ENCODE assay signal across 21 cellular contexts in the genomic region with DNA sequence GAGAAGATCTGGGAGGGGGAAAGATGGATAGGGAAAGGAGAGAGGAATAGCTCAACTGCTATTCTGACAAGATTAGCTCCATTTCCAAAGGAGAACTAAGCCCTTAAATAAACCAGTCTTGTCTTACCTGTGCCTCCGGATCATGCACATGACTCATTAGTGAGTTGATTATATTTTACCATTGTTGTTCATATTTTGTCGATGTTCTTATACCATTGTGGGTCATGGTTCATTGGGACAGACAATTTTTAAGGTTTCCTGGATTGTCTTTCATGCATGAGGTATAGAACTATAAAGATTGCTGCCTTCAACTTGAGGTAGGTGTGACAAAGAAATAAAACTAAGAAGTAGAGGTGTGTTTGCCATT.
DNase-seq lines count a peak whose midpoint lies in the region; ATAC-seq, FAIRE-seq and TF ChIP-seq lines count a peak whose summit lies in the region.
"Had no signal": no experiment of that assay in that cellular context is flagged by ENCODE, and none has a peak within 500 bp of the region (broad histone marks: within the 10 kb centered on the region; RNA-seq: fewer than 3 reads in every experiment).

No MANE protein-coding gene starts in this region.

- no peaks in the 10 kb centered on the region for H3K36me3 ChIP-seq in OCI-LY1 (ENCODE audit: insufficient read depth, low read length)
- no peaks in the 10 kb centered on the region for H3K36me3 ChIP-seq in neural cell (ENCODE audit: insufficient read depth, low read length)
- H3K36me3 ChIP-seq in H7 (replicated peaks; ENCODE audit: control insufficient read depth, insufficient read depth, low read length): no peaks in the 10 kb centered on the region
- H3K36me3 ChIP-seq: lower lobe of right lung, uterus had no signal

- H3K9ac ChIP-seq in OCI-LY1 (ENCODE audit: low read length): no peak overlapping the region
- no peak overlapping the region for H3K9ac ChIP-seq in neural cell (ENCODE audit: low read length)

- H2AFZ ChIP-seq in OCI-LY1 (ENCODE audit: low read length): no peak overlapping the region
- no peak overlapping the region for H2AFZ ChIP-seq in neural cell (ENCODE audit: low read depth, low read length)

- DNase-seq in CD4-positive, alpha-beta T cell: no peak
- DNase-seq in epithelial cell of esophagus (ENCODE audit: low read depth) (peak; percentile 81), D721Med (ENCODE audit: insufficient read length, low spot score) (no peak), NCI-H446 (lab: John Stamatoyannopoulos, UW) (no peak), H7 (no peak)
- DNase-seq in NK-92 treated with Interleukin-12 subunit alpha and Interleukin-12 subunit beta, amount 100 ng/mL, for 24 hours (lab: John Stamatoyannopoulos, UW): no peak
- DNase-seq: activated CD4-positive, alpha-beta T cell treated with anti-CD3 and anti-CD28 coated beads, Interleukin-2, amount 50 U/mL, for 4 hours; activated gamma-delta T cell treated with Interleukin-2 at 50 U/mL for 16 hours; amygdala; caudate nucleus; DND-41; lower lobe of right lung; NCI-H1105; NCI-H524 treated with DMSO at 0.1 percent for 48 hours; uterus had no signal

- H3K9me3 Mint-ChIP-seq in CD4-positive, alpha-beta T cell: no peaks in the 10 kb centered on the region
- H3K9me3 Mint-ChIP-seq: CD8-positive, alpha-beta T cell; nephron had no signal

- H4K20me1 ChIP-seq in OCI-LY1 (ENCODE audit: insufficient read depth, low read length) (no peaks in the 10 kb centered on the region), neural cell (ENCODE audit: insufficient read depth) (no peaks in the 10 kb centered on the region)

- no peaks in the 10 kb centered on the region for H3K9me2 ChIP-seq in OCI-LY1 (ENCODE audit: low read depth, low read length)
- H3K9me2 ChIP-seq in neural cell (ENCODE audit: insufficient read depth, low read length): no peaks in the 10 kb centered on the region

- no peak overlapping the region for H3K4me2 ChIP-seq in OCI-LY1 (ENCODE audit: low read length)
- H3K4me2 ChIP-seq in neural cell (ENCODE audit: low read length): peak overlapping the region; percentile 3

- no peaks in the 10 kb centered on the region for H3K79me2 ChIP-seq in OCI-LY1 (ENCODE audit: insufficient read depth, low read length)
- no peaks in the 10 kb centered on the region for H3K79me2 ChIP-seq in neural cell (replicated peaks; ENCODE audit: insufficient read depth, low read length)

- H3K4me3 ChIP-seq in OCI-LY1 (ENCODE audit: low read depth, low read length, poor library complexity, severe bottlenecking) (no peak overlapping the region), epithelial cell of esophagus (ENCODE audit: low read length) (no peak overlapping the region), neural cell (ENCODE audit: low read length) (no peak overlapping the region), H7 (ENCODE audit: insufficient read depth, low read depth, low read length) (no peak overlapping the region)
- H3K4me3 ChIP-seq: lower lobe of right lung, uterus had no signal

- peaks cover 54% of the 10 kb centered on the region for H3K4me1 Mint-ChIP-seq in CD4-positive, alpha-beta T cell (ENCODE audit: low read depth)

- peak overlapping the region; percentile 61 for H3K27ac Mint-ChIP-seq in CD4-positive, alpha-beta T cell
- H3K27ac Mint-ChIP-seq: progenitor cell of endocrine pancreas had no signal

- H3K27ac ChIP-seq in CD4-positive, alpha-beta T cell (ENCODE audit: low read depth, low read length): no peak overlapping the region
- peak overlapping the region; percentile 79 for H3K27ac ChIP-seq in OCI-LY1 (ENCODE audit: low read depth, low read length, poor library complexity, severe bottlenecking)
- no peak overlapping the region for H3K27ac ChIP-seq in neural cell (ENCODE audit: low read length)
- H3K27ac ChIP-seq: lower lobe of right lung, uterus had no signal

- peaks cover 49% of the 10 kb centered on the region for H3K4me1 ChIP-seq in OCI-LY1 (ENCODE audit: insufficient read depth, low read length, severe bottlenecking)

- H3K27me3 Mint-ChIP-seq in CD4-positive, alpha-beta T cell: no peaks in the 10 kb centered on the region
- H3K27me3 Mint-ChIP-seq: progenitor cell of endocrine pancreas had no signal

- no peak for TF ChIP-seq EP300 in neural cell (conservative IDR thresholded peaks at IDR 0.05; ENCODE audit: poor library complexity, severe bottlenecking)

- TF ChIP-seq RAD21 in neural cell (conservative IDR thresholded peaks at IDR 0.05): no peak

- no peaks in the 10 kb centered on the region for H3K9me3 ChIP-seq in CD4-positive, alpha-beta T cell (ENCODE audit: control insufficient read depth, low read length)
- H3K9me3 ChIP-seq in OCI-LY1 (ENCODE audit: low read length) (no peaks in the 10 kb centered on the region), neural cell (ENCODE audit: low read length) (no peaks in the 10 kb centered on the region)
- H3K9me3 ChIP-seq: lower lobe of right lung, uterus had no signal

- POLR2A ChIA-PET in CD4-positive, alpha-beta T cell (lab: Charles Lee): interaction anchor here (0.7 to 1.1 kb wide), 2 partner anchors 242 to 358 kb away, joined by 3 to 6 read pairs; partner anchors contain the start of gene ATP2B1

- no peak overlapping the region for H3K4me3 Mint-ChIP-seq in CD4-positive, alpha-beta T cell
- H3K4me3 Mint-ChIP-seq: CD8-positive, alpha-beta T cell; nephron had no signal

- CTCF ChIA-PET in CD4-positive, alpha-beta T cell (lab: Charles Lee): no interaction called here

- FAIRE-seq in D721Med (lab: Jason Lieb, UNC): no peak
- FAIRE-seq: HTR-8/SVneo had no signal

- no peak for ATAC-seq in CD4-positive, alpha-beta T cell (ENCODE audit: poor library complexity)
- ATAC-seq: lower lobe of right lung had no signal

- TF ChIP-seq CTCF in CD4-positive, alpha-beta T cell (IDR thresholded peaks at IDR 0.05): no peak
- TF ChIP-seq CTCF in OCI-LY1 (IDR thresholded peaks at IDR 0.05; ENCODE audit: low read length): no peak
- no peak for TF ChIP-seq CTCF in epithelial cell of esophagus (IDR thresholded peaks at IDR 0.05; ENCODE audit: insufficient read depth, low read depth, low read length, missing control alignments)
- no peak for TF ChIP-seq CTCF in neural cell (IDR thresholded peaks at IDR 0.05; ENCODE audit: poor library complexity, severe bottlenecking)
- TF ChIP-seq CTCF in D721Med (IDR thresholded peaks at IDR 0.05; ENCODE audit: insufficient read depth, missing control alignments): no peak

- H3K36me3 Mint-ChIP-seq in CD4-positive, alpha-beta T cell (ENCODE audit: low read depth): no peaks in the 10 kb centered on the region
- H3K36me3 Mint-ChIP-seq: CD8-positive, alpha-beta T cell had no signal

- intact Hi-C loops in CD4-positive, alpha-beta T cell (cut with DNase I, micrococcal nuclease): no loop called here

- no peaks in the 10 kb centered on the region for H3K27me3 ChIP-seq in CD4-positive, alpha-beta T cell (ENCODE audit: control insufficient read depth, insufficient read depth, low read length)
- no peaks in the 10 kb centered on the region for H3K27me3 ChIP-seq in OCI-LY1 (ENCODE audit: insufficient read depth, low read length)
- no peaks in the 10 kb centered on the region for H3K27me3 ChIP-seq in neural cell (ENCODE audit: insufficient read depth, low read depth, low read length)
- no peaks in the 10 kb centered on the region for H3K27me3 ChIP-seq in H7 (ENCODE audit: control insufficient read depth, insufficient read depth, low read length)
- H3K27me3 ChIP-seq: uterus had no signal

- H3F3A ChIP-seq in OCI-LY1 (ENCODE audit: insufficient read depth, low read length) (no peaks in the 10 kb centered on the region), neural cell (ENCODE audit: insufficient read depth, low read length, poor library complexity, severe bottlenecking) (no peaks in the 10 kb centered on the region)

TF ChIP-seq in neural cell, 6 proteins besides CTCF, POLR2A, EP300 and RAD21:
- TF ChIP-seq POLR2AphosphoS5 (IDR thresholded peaks at IDR 0.05): no peak
- no peak for TF ChIP-seq TAF1 (IDR thresholded peaks at IDR 0.05; ENCODE audit: low read depth)
